Comparison of ENCODE assay signal across 1 cellular context in the genomic region with DNA sequence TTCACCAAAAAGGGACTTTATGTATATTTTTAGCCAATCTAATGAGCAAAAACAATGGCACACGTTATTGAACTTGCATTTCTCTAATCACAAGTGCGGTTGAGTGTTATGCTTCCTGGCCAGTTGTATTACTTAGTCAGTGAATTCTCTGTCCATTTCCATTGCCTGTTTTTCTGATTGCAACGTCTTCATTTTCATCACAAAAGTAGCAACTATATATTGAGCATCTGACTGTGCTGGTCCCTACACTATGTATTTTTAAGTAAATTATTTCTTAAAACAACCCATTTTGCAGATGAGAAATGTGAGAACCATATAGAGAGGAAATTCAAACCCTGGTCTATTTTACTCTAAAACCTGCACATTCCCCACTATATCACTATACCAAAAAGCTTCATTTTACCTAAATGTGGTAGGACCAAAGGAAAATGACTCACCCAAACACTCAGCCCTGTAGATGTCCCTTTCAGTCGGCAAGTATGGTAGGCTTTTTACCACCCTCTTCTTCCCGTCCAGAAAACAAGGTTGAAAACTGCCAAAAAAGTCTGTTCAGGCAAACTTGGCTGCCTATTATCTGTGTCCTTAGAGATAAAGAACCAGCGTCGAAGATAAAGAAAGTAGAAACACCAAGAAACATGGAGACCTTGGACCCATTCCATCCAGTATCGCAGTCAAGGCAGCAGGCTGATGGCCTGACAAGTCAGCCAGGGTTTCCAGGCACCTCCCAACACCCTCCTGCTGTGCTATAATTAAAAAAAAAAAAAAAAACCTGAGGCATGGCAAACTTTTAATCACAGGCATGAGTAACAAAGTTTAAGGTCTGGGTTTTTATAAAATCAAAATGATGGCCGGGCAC.
TF ChIP-seq lines count a peak whose summit lies in the region.

No MANE protein-coding gene starts in this region.

TF ChIP-seq in K562, 482 proteins besides CTCF, POLR2A, EP300 and RAD21:
- TF ChIP-seq TOE1 (IDR thresholded peaks at IDR 0.05; ENCODE audit: borderline replicate concordance) (no peak), TOE1 (CRISPR knock-in tag; IDR thresholded peaks at IDR 0.05; ENCODE audit: borderline replicate concordance, low read depth) (no peak), RBM25 (IDR thresholded peaks at IDR 0.05; ENCODE audit: low read depth, low read length, severe bottlenecking) (peak; percentile 31), YBX1 (IDR thresholded peaks at IDR 0.05) (no peak), ARID1B (IDR thresholded peaks at IDR 0.05) (0 out of 2 replicates have a peak, but pooled peaks have one; percentile 8), CEBPB (tag; IDR thresholded peaks at IDR 0.05) (peak; percentile 65)
